ENCODE assay signal across 9 cellular contexts in the genomic region with DNA sequence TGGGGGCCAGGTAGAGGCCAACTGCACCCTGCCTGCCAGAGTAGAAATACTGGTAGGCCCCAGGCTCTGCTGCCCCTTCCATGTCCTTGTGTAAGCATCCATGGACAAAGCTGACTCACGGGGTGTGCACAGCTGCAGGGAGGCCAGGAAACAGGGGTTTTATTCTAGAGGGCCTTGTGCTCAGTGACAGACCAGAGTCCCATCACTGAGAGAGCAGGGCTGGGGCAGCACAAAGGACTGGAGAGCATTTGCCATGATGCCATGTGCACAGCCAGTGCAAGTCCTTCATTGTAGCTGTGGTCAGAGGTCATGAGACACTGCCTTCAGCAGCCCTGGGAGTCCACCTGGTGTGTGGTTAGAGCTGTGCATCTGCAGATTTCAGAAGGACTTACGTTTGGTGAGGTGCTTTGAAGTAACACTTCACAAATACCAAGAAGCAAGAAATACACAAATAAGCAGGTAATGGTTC. TPM values are rescaled to one million over a fixed set of nuclear protein-coding genes. Genes with fewer than 3 reads are reported as not detected.
A peak's percentile ranks its signal among the peaks of the same experiment; 100 is the strongest.
DNase-seq lines count a peak whose midpoint lies in the region; ATAC-seq, FAIRE-seq and TF ChIP-seq lines count a peak whose summit lies in the region.
"Had no signal": no experiment of that assay in that cellular context is flagged by ENCODE, and none has a peak within 500 bp of the region (broad histone marks: within the 10 kb centered on the region; RNA-seq: fewer than 3 reads in every experiment).

No MANE protein-coding gene starts in this region.

- H3K4me1 ChIP-seq in right atrium auricular region (peaks cover 0 to 83% of the 10 kb centered on the region in 2 donors), body of pancreas (peaks cover 99% of the 10 kb centered on the region), HepG2 (ENCODE audit: insufficient read depth, low read length) (peaks cover 57% of the 10 kb centered on the region), upper lobe of left lung (peaks cover 78 to 85% (median 79%) of the 10 kb centered on the region in 4 donors), Karpas-422 (ENCODE audit: low read length) (no peaks in the 10 kb centered on the region)

- WGBS in body of pancreas, 2 donors = 13 to 16% methylated on average over 2 of the region's 2 CpGs
- WGBS in HepG2 (ENCODE audit: low lambda C conversion rate) = 56% methylated on average over 1 of the region's 2 CpGs
- WGBS in upper lobe of left lung, 2 donors = 22 to 24% methylated on average over 1 to 2 of the region's 2 CpGs

- H3K4me2 ChIP-seq in HepG2 (ENCODE audit: low read depth, low read length) = no peak overlapping the region
- no peak overlapping the region for H3K4me2 ChIP-seq in Karpas-422 (ENCODE audit: low read depth, low read length, poor library complexity, severe bottlenecking)

- TF ChIP-seq RAD21 in HepG2 (CRISPR knock-in tag; IDR thresholded peaks at IDR 0.05) = no peak

- in situ Hi-C loops in HepG2 (cut with HindIII; ENCODE audit: extremely low pct_ligation_motif_present, low pct_unique_long_range_greater_than_20kb) = no loop called here

- H4K20me1 ChIP-seq in HepG2 (ENCODE audit: insufficient read depth, low read length) (peaks cover 100% of the 10 kb centered on the region), Karpas-422 (ENCODE audit: insufficient read depth, low read depth, low read length) (peaks cover 88% of the 10 kb centered on the region)

- no TSS peak for BruUV-seq in HepG2 (replicated peaks; lab: Mats Ljungman, UMichigan)

- peaks cover 0 to 14% of the 10 kb centered on the region in 2 donors for H3K9me3 ChIP-seq in right atrium auricular region
- no peaks in the 10 kb centered on the region for H3K9me3 ChIP-seq in body of pancreas
- peaks cover 26% of the 10 kb centered on the region for H3K9me3 ChIP-seq in HepG2 (ENCODE audit: low read length)
- H3K9me3 ChIP-seq in upper lobe of left lung = peaks cover 0 to 9% (median 5%) of the 10 kb centered on the region in 4 donors
- H3K9me3 ChIP-seq in Karpas-422 (ENCODE audit: low read length) = peaks cover 19% of the 10 kb centered on the region

- TF ChIP-seq POLR2A in body of pancreas (IDR thresholded peaks at IDR 0.05) = no peak
- TF ChIP-seq POLR2A in HepG2 (IDR thresholded peaks at IDR 0.05; ENCODE audit: insufficient read depth in 1 of 2, low read depth in 2 of 2, low read length in 2 of 2) = peak in 1 of 2 experiments; percentile 23; a peak in 1 of 4 replicates
- TF ChIP-seq POLR2A in upper lobe of left lung (IDR thresholded peaks at IDR 0.05) = no peak

- H3K4me3 ChIP-seq in right atrium auricular region (no peak overlapping the region), body of pancreas (no peak overlapping the region), HepG2 (replicated peaks in 1 of 3; ENCODE audit: insufficient read depth in 1 of 3, low read depth in 2 of 3, low read length in 3 of 3) (no peak overlapping the region), upper lobe of left lung (no peak overlapping the region), Karpas-422 (ENCODE audit: low read length) (no peak overlapping the region)

- peak overlapping the region in 1 of 2 donors; percentile 22 for H3K27ac ChIP-seq in right atrium auricular region
- peak overlapping the region in 3 of 4 donors; percentile 18 to 100 (median 48) for H3K27ac ChIP-seq in body of pancreas
- no peak overlapping the region for H3K27ac ChIP-seq in HepG2 (ENCODE audit: extremely low read length, insufficient read depth, low read length)
- peak overlapping the region; percentile 73 to 100 (median 88) for H3K27ac ChIP-seq in upper lobe of left lung
- H3K27ac ChIP-seq in Karpas-422 (ENCODE audit: low read length) = no peak overlapping the region

- POLR2A ChIA-PET in HepG2 (lab: Yijun Ruan, JAX) = interaction anchor here (1.2 kb wide), 1 partner anchor 75 kb away, joined by 4 read pairs; a partner anchor contains a TSS

- H3K79me2 ChIP-seq in HepG2 (ENCODE audit: insufficient read depth, low read length) (peaks cover 100% of the 10 kb centered on the region), Karpas-422 (ENCODE audit: low read length) (peaks cover 100% of the 10 kb centered on the region)

- no peak overlapping the region for H3K9ac ChIP-seq in HepG2 (ENCODE audit: insufficient read depth, low read depth, low read length)
- H3K9ac ChIP-seq in Karpas-422 (ENCODE audit: low read length) = no peak overlapping the region

- TF ChIP-seq EP300 in HepG2 (IDR thresholded peaks at IDR 0.05; ENCODE audit: low read depth in 2 of 2, low read length in 2 of 2) (no peak), HepG2 (CRISPR knock-in tag; IDR thresholded peaks at IDR 0.05; ENCODE audit: borderline replicate concordance) (no peak), upper lobe of left lung (IDR thresholded peaks at IDR 0.05) (no peak)

- no peaks in the 10 kb centered on the region for H3K27me3 ChIP-seq in right atrium auricular region
- H3K27me3 ChIP-seq in body of pancreas = no peaks in the 10 kb centered on the region
- no peaks in the 10 kb centered on the region for H3K27me3 ChIP-seq in HepG2 (ENCODE audit: control insufficient read depth in 1 of 2, insufficient read depth in 2 of 2, low read length in 2 of 2)
- H3K27me3 ChIP-seq in upper lobe of left lung = no peaks in the 10 kb centered on the region
- H3K27me3 ChIP-seq in Karpas-422 (ENCODE audit: low read length) = no peaks in the 10 kb centered on the region

- DNase-seq in left cardiac atrium = peak; percentile 23
- DNase-seq in right atrium auricular region (ENCODE audit: low spot score) = no peak
- peak in 2 of 4 donors; percentile 26 to 52 for DNase-seq in body of pancreas
- DNase-seq in HepG2 (ENCODE audit: low spot score) = no peak
- peak in 1 of 2 donors; percentile 23 for DNase-seq in upper lobe of left lung
- no peak for DNase-seq in Karpas-422
- DNase-seq: NCI-H187 had no signal

- CTCF ChIA-PET in HepG2 (lab: Yijun Ruan, JAX; ENCODE audit: low intra/inter-chr PET ratio, low total read pairs) = no interaction called here

- H3K36me3 ChIP-seq in right atrium auricular region = peaks cover 5% of the 10 kb centered on the region
- no peaks in the 10 kb centered on the region for H3K36me3 ChIP-seq in body of pancreas (replicated peaks in 1 of 2; ENCODE audit: insufficient read depth in 1 of 2, low read depth in 2 of 2)
- peaks cover 15 to 70% of the 10 kb centered on the region in 2 experiments; a peak in 4 of 5 replicates for H3K36me3 ChIP-seq in HepG2 (replicated peaks in 1 of 2; ENCODE audit: control insufficient read depth in 1 of 2, insufficient read depth in 2 of 2, low read length in 2 of 2)
- H3K36me3 ChIP-seq in upper lobe of left lung = peaks cover 0 to 13% (median 7%) of the 10 kb centered on the region in 4 donors
- H3K36me3 ChIP-seq in Karpas-422 (ENCODE audit: insufficient read depth, low read length) = peaks cover 55% of the 10 kb centered on the region

- TF ChIP-seq CTCF in right atrium auricular region (IDR thresholded peaks at IDR 0.05) (no peak), body of pancreas (IDR thresholded peaks at IDR 0.05) (no peak), HepG2 (CRISPR knock-in tag; IDR thresholded peaks at IDR 0.05) (no peak; the same call in 1 of the 2 replicates), upper lobe of left lung (IDR thresholded peaks at IDR 0.05) (no peak)

- FAIRE-seq in HepG2 (lab: Jason Lieb, UNC) = no peak

- no peak overlapping the region for H2AFZ ChIP-seq in HepG2 (ENCODE audit: low read length)
- H2AFZ ChIP-seq in Karpas-422 (ENCODE audit: low read length) = no peak overlapping the region

- intact Hi-C loops in left cardiac atrium (cut with DNase I) (no loop called here), body of pancreas (cut with DNase I) (no loop called here), HepG2 (cut with micrococcal nuclease; ENCODE audit: unreplicated experiment) (no loop called here)

- no peaks in the 10 kb centered on the region for H3K9me2 ChIP-seq in Karpas-422 (replicated peaks; ENCODE audit: insufficient read depth, low read length)

- ATAC-seq in left cardiac atrium = peak; percentile 4 to 17
- ATAC-seq in body of pancreas = no peak
- ATAC-seq in HepG2 = peak; percentile 47
- peak in 1 of 2 donors; percentile 7 for ATAC-seq in upper lobe of left lung (ENCODE audit: low FRiP score in 2 of 2)
- ATAC-seq in HG02938 (IDR thresholded peaks at IDR 0.05; ENCODE audit: unreplicated experiment) = no peak
- ATAC-seq in GM21360 (IDR thresholded peaks at IDR 0.05; ENCODE audit: unreplicated experiment) = no peak

RNA-seq across cellular contexts. Expression of a gene that starts 8.1 kb away (rescaled TPM):
- total RNA-seq in left cardiac atrium = 100 to 1,000 TPM; 295 to 397 TPM
- 100 to 1,000 TPM; 375 to 422 TPM for total RNA-seq in right atrium auricular region
- 100 to 1,000 TPM; 158 to 203 TPM for total RNA-seq in body of pancreas
- total RNA-seq in HepG2 (2016; rRNA removed; fragmentation: Illumina TruSeq; extraction: Trizol) = 186 and 210 TPM in 2 replicates
- 81.7 and 86.1 TPM in 2 replicates for total RNA-seq in HepG2 (2016; cell fraction: cytosol; rRNA removed; fragmentation: Illumina TruSeq; extraction: Trizol; ENCODE audit: low read depth)
- 189 and 192 TPM in 2 replicates for total RNA-seq in HepG2 (2016; cell fraction: insoluble cytoplasmic fraction; rRNA removed; fragmentation: Illumina TruSeq; extraction: Trizol)
- total RNA-seq in HepG2 (2016; cell fraction: membrane; rRNA removed; fragmentation: Illumina TruSeq; extraction: Trizol) = 147 and 149 TPM in 2 replicates
- 107 and 112 TPM in 2 replicates for total RNA-seq in HepG2 (2016; cell fraction: nucleus; rRNA removed; fragmentation: Illumina TruSeq; extraction: Trizol)
- 327 and 337 TPM in 2 replicates for polyA plus RNA-seq in HepG2 (2011; rRNA removed)
- polyA plus RNA-seq in HepG2 (2011; cell fraction: cytosol; rRNA removed) = 324 and 458 TPM in 2 replicates
- 231 and 250 TPM in 2 replicates for polyA plus RNA-seq in HepG2 (2011; cell fraction: nucleus; rRNA removed)
- polyA plus RNA-seq in HepG2 (2012) = 231 and 263 TPM in 2 replicates
- 82.3 and 83.9 TPM in 2 replicates for polyA plus RNA-seq in HepG2 (2016; cell fraction: cytosol; fragmentation: Illumina TruSeq; extraction: Trizol; ENCODE audit: low read depth)
- 300 and 336 TPM in 2 replicates for polyA plus RNA-seq in HepG2 (2016; cell fraction: insoluble cytoplasmic fraction; fragmentation: Illumina TruSeq; extraction: Trizol; ENCODE audit: low read depth)
- polyA plus RNA-seq in HepG2 (2016; cell fraction: membrane; fragmentation: Illumina TruSeq; extraction: Trizol; ENCODE audit: low read depth) = 127 and 132 TPM in 2 replicates
- 254 and 261 TPM in 2 replicates for polyA plus RNA-seq in HepG2 (2016; cell fraction: nucleus; fragmentation: Illumina TruSeq; extraction: Trizol; ENCODE audit: insufficient read depth, low read depth)
- 586 and 708 TPM in 2 replicates for polyA minus RNA-seq in HepG2 (2011; rRNA and poly(A)+ RNA removed; ENCODE audit: low replicate concordance)
- 237 and 248 TPM in 2 replicates for polyA minus RNA-seq in HepG2 (2011; cell fraction: cytosol; rRNA and poly(A)+ RNA removed)
- polyA minus RNA-seq in HepG2 (2011; cell fraction: nucleus; rRNA and poly(A)+ RNA removed) = 85.8 and 86.9 TPM in 2 replicates
- 100 to 1,000 TPM; 157 to 487 (median 374) TPM for total RNA-seq in upper lobe of left lung
- total RNA-seq in Karpas-422 (2014; rRNA removed; shearing (Covaris generic); ENCODE audit: low replicate concordance) = 107 and 139 TPM in 2 replicates

RNA-seq across cellular contexts. Expression of a gene that starts 12.5 kb away (rescaled TPM):
- total RNA-seq in left cardiac atrium (1 to 10 TPM; 7.7 to 8.0 TPM), right atrium auricular region (1 to 10 TPM; 4.5 to 4.9 TPM), body of pancreas (10 to 100 TPM; 10.9 to 71.2 TPM), HepG2 (2016; rRNA removed; fragmentation: Illumina TruSeq; extraction: Trizol) (14.2 and 19.3 TPM in 2 replicates), upper lobe of left lung (10 to 100 TPM; 12.8 to 34.6 (median 17.8) TPM)
- 3.6 and 3.9 TPM in 2 replicates for total RNA-seq in HepG2 (2016; cell fraction: cytosol; rRNA removed; fragmentation: Illumina TruSeq; extraction: Trizol; ENCODE audit: low read depth)
- 12.7 and 19.3 TPM in 2 replicates for total RNA-seq in HepG2 (2016; cell fraction: insoluble cytoplasmic fraction; rRNA removed; fragmentation: Illumina TruSeq; extraction: Trizol)
- 5.2 and 7.7 TPM in 2 replicates for total RNA-seq in HepG2 (2016; cell fraction: membrane; rRNA removed; fragmentation: Illumina TruSeq; extraction: Trizol)
- total RNA-seq in HepG2 (2016; cell fraction: nucleus; rRNA removed; fragmentation: Illumina TruSeq; extraction: Trizol) = 10.2 and 14.8 TPM in 2 replicates
- 8.1 and 8.8 TPM in 2 replicates for polyA plus RNA-seq in HepG2 (2011; rRNA removed)
- 5.5 and 9.0 TPM in 2 replicates for polyA plus RNA-seq in HepG2 (2011; cell fraction: cytosol; rRNA removed)
- polyA plus RNA-seq in HepG2 (2011; cell fraction: nucleus; rRNA removed) = 34.5 and 36.2 TPM in 2 replicates
- 6.8 and 7.0 TPM in 2 replicates for polyA plus RNA-seq in HepG2 (2012)
- 2.9 and 3.3 TPM in 2 replicates for polyA plus RNA-seq in HepG2 (2016; cell fraction: cytosol; fragmentation: Illumina TruSeq; extraction: Trizol; ENCODE audit: low read depth)
- 14.4 and 15.4 TPM in 2 replicates for polyA plus RNA-seq in HepG2 (2016; cell fraction: insoluble cytoplasmic fraction; fragmentation: Illumina TruSeq; extraction: Trizol; ENCODE audit: low read depth)
- polyA plus RNA-seq in HepG2 (2016; cell fraction: membrane; fragmentation: Illumina TruSeq; extraction: Trizol; ENCODE audit: low read depth) = 4.2 TPM in 2 replicates
- polyA plus RNA-seq in HepG2 (2016; cell fraction: nucleus; fragmentation: Illumina TruSeq; extraction: Trizol; ENCODE audit: insufficient read depth, low read depth) = 35.0 and 36.9 TPM in 2 replicates
- 3.9 and 4.2 TPM in 2 replicates for polyA minus RNA-seq in HepG2 (2011; rRNA and poly(A)+ RNA removed; ENCODE audit: low replicate concordance)
- polyA minus RNA-seq in HepG2 (2011; cell fraction: cytosol; rRNA and poly(A)+ RNA removed) = 1.2 and 2.6 TPM in 2 replicates
- polyA minus RNA-seq in HepG2 (2011; cell fraction: nucleus; rRNA and poly(A)+ RNA removed) = 2.7 and 3.4 TPM in 2 replicates
- 10.4 and 24.7 TPM in 2 replicates for total RNA-seq in Karpas-422 (2014; rRNA removed; shearing (Covaris generic); ENCODE audit: low replicate concordance)

RNA-seq across cellular contexts. Expression of a gene that starts 18.5 kb away (rescaled TPM):
- 10 to 100 TPM; 43.5 to 48.9 TPM for total RNA-seq in left cardiac atrium
- total RNA-seq in right atrium auricular region = 10 to 100 TPM; 76.6 to 81.2 TPM
- total RNA-seq in body of pancreas = 10 to 100 TPM; 65.9 to 68.7 TPM
- total RNA-seq in HepG2 (2016; rRNA removed; fragmentation: Illumina TruSeq; extraction: Trizol) = 92.9 and 97.9 TPM in 2 replicates
- 49.0 and 60.3 TPM in 2 replicates for total RNA-seq in HepG2 (2016; cell fraction: cytosol; rRNA removed; fragmentation: Illumina TruSeq; extraction: Trizol; ENCODE audit: low read depth)
- total RNA-seq in HepG2 (2016; cell fraction: insoluble cytoplasmic fraction; rRNA removed; fragmentation: Illumina TruSeq; extraction: Trizol) = 86.6 and 104 TPM in 2 replicates
- 54.0 and 72.4 TPM in 2 replicates for total RNA-seq in HepG2 (2016; cell fraction: membrane; rRNA removed; fragmentation: Illumina TruSeq; extraction: Trizol)
- total RNA-seq in HepG2 (2016; cell fraction: nucleus; rRNA removed; fragmentation: Illumina TruSeq; extraction: Trizol) = 52.4 and 56.0 TPM in 2 replicates
- 58.6 and 74.8 TPM in 2 replicates for polyA plus RNA-seq in HepG2 (2011; rRNA removed)
- polyA plus RNA-seq in HepG2 (2011; cell fraction: cytosol; rRNA removed) = 43.3 and 107 TPM in 2 replicates
- polyA plus RNA-seq in HepG2 (2011; cell fraction: nucleus; rRNA removed) = 195 and 229 TPM in 2 replicates
- 31.6 and 40.6 TPM in 2 replicates for polyA plus RNA-seq in HepG2 (2012)
- 37.6 and 50.2 TPM in 2 replicates for polyA plus RNA-seq in HepG2 (2016; cell fraction: cytosol; fragmentation: Illumina TruSeq; extraction: Trizol; ENCODE audit: low read depth)
- polyA plus RNA-seq in HepG2 (2016; cell fraction: insoluble cytoplasmic fraction; fragmentation: Illumina TruSeq; extraction: Trizol; ENCODE audit: low read depth) = 96.5 and 99.2 TPM in 2 replicates
- 41.3 and 57.8 TPM in 2 replicates for polyA plus RNA-seq in HepG2 (2016; cell fraction: membrane; fragmentation: Illumina TruSeq; extraction: Trizol; ENCODE audit: low read depth)
- 81.1 and 106 TPM in 2 replicates for polyA plus RNA-seq in HepG2 (2016; cell fraction: nucleus; fragmentation: Illumina TruSeq; extraction: Trizol; ENCODE audit: insufficient read depth, low read depth)
- 52.6 and 85.2 TPM in 2 replicates for polyA minus RNA-seq in HepG2 (2011; rRNA and poly(A)+ RNA removed; ENCODE audit: low replicate concordance)
- polyA minus RNA-seq in HepG2 (2011; cell fraction: cytosol; rRNA and poly(A)+ RNA removed) = 25.1 and 31.5 TPM in 2 replicates
- 29.2 and 32.2 TPM in 2 replicates for polyA minus RNA-seq in HepG2 (2011; cell fraction: nucleus; rRNA and poly(A)+ RNA removed)
- total RNA-seq in upper lobe of left lung = 100 to 1,000 TPM in 1 of 6 donors, 10 to 100 TPM in 5; 42.4 to 161 (median 60.1) TPM
- 76.6 and 79.2 TPM in 2 replicates for total RNA-seq in Karpas-422 (2014; rRNA removed; shearing (Covaris generic); ENCODE audit: low replicate concordance)

RNA-seq across cellular contexts. Expression of a gene that starts 49.4 kb away (rescaled TPM):
- total RNA-seq in left cardiac atrium (100 to 1,000 TPM; 153 to 185 TPM), right atrium auricular region (100 to 1,000 TPM; 179 to 277 TPM), body of pancreas (100 to 1,000 TPM; 210 to 216 TPM), HepG2 (2016; rRNA removed; fragmentation: Illumina TruSeq; extraction: Trizol) (82.7 and 116 TPM in 2 replicates), upper lobe of left lung (100 to 1,000 TPM; 198 to 385 (median 269) TPM)
- total RNA-seq in HepG2 (2016; cell fraction: cytosol; rRNA removed; fragmentation: Illumina TruSeq; extraction: Trizol; ENCODE audit: low read depth) = 772 and 776 TPM in 2 replicates
- 78.9 and 120 TPM in 2 replicates for total RNA-seq in HepG2 (2016; cell fraction: insoluble cytoplasmic fraction; rRNA removed; fragmentation: Illumina TruSeq; extraction: Trizol)
- 448 and 476 TPM in 2 replicates for total RNA-seq in HepG2 (2016; cell fraction: membrane; rRNA removed; fragmentation: Illumina TruSeq; extraction: Trizol)
- 51.4 and 56.9 TPM in 2 replicates for total RNA-seq in HepG2 (2016; cell fraction: nucleus; rRNA removed; fragmentation: Illumina TruSeq; extraction: Trizol)
- 154 and 205 TPM in 2 replicates for polyA plus RNA-seq in HepG2 (2011; rRNA removed)
- polyA plus RNA-seq in HepG2 (2011; cell fraction: cytosol; rRNA removed) = 228 and 301 TPM in 2 replicates
- polyA plus RNA-seq in HepG2 (2011; cell fraction: nucleus; rRNA removed) = 387 and 492 TPM in 2 replicates
- polyA plus RNA-seq in HepG2 (2012) = 58.4 and 85.4 TPM in 2 replicates
- 764 and 775 TPM in 2 replicates for polyA plus RNA-seq in HepG2 (2016; cell fraction: cytosol; fragmentation: Illumina TruSeq; extraction: Trizol; ENCODE audit: low read depth)
- polyA plus RNA-seq in HepG2 (2016; cell fraction: insoluble cytoplasmic fraction; fragmentation: Illumina TruSeq; extraction: Trizol; ENCODE audit: low read depth) = 78.9 and 87.4 TPM in 2 replicates
- 402 and 423 TPM in 2 replicates for polyA plus RNA-seq in HepG2 (2016; cell fraction: membrane; fragmentation: Illumina TruSeq; extraction: Trizol; ENCODE audit: low read depth)
- polyA plus RNA-seq in HepG2 (2016; cell fraction: nucleus; fragmentation: Illumina TruSeq; extraction: Trizol; ENCODE audit: insufficient read depth, low read depth) = 119 and 120 TPM in 2 replicates
- 81.2 and 86.5 TPM in 2 replicates for polyA minus RNA-seq in HepG2 (2011; rRNA and poly(A)+ RNA removed; ENCODE audit: low replicate concordance)
- polyA minus RNA-seq in HepG2 (2011; cell fraction: cytosol; rRNA and poly(A)+ RNA removed) = 31.2 and 41.7 TPM in 2 replicates
- polyA minus RNA-seq in HepG2 (2011; cell fraction: nucleus; rRNA and poly(A)+ RNA removed) = 52.1 and 60.5 TPM in 2 replicates
- 74.4 and 203 TPM in 2 replicates for total RNA-seq in Karpas-422 (2014; rRNA removed; shearing (Covaris generic); ENCODE audit: low replicate concordance)

RNA-seq across cellular contexts. Expression of a gene that starts 59.1 kb away (rescaled TPM):
- total RNA-seq in left cardiac atrium (1 to 10 TPM; 2.2 to 2.3 TPM), right atrium auricular region (1 to 10 TPM in 1 of 2 donors, under 1 TPM in 1; 0.93 to 2.3 TPM), body of pancreas (1 to 10 TPM in 1 of 2 donors, under 1 TPM in 1; 0.33 to 1.6 TPM), HepG2 (2016; rRNA removed; fragmentation: Illumina TruSeq; extraction: Trizol) (1.6 and 3.8 TPM in 2 replicates), upper lobe of left lung (1 to 10 TPM; 1.4 to 8.7 (median 2.0) TPM)
- 0.79 and 1.0 TPM in 2 replicates for total RNA-seq in HepG2 (2016; cell fraction: cytosol; rRNA removed; fragmentation: Illumina TruSeq; extraction: Trizol; ENCODE audit: low read depth)
- 1.5 and 3.8 TPM in 2 replicates for total RNA-seq in HepG2 (2016; cell fraction: insoluble cytoplasmic fraction; rRNA removed; fragmentation: Illumina TruSeq; extraction: Trizol)
- 1.4 and 2.0 TPM in 2 replicates for total RNA-seq in HepG2 (2016; cell fraction: membrane; rRNA removed; fragmentation: Illumina TruSeq; extraction: Trizol)
- total RNA-seq in HepG2 (2016; cell fraction: nucleus; rRNA removed; fragmentation: Illumina TruSeq; extraction: Trizol) = 2.3 and 2.4 TPM in 2 replicates
- 1.6 and 2.5 TPM in 2 replicates for polyA plus RNA-seq in HepG2 (2011; rRNA removed)
- polyA plus RNA-seq in HepG2 (2011; cell fraction: cytosol; rRNA removed) = 1.4 and 3.3 TPM in 2 replicates
- 3.1 and 3.8 TPM in 2 replicates for polyA plus RNA-seq in HepG2 (2011; cell fraction: nucleus; rRNA removed)
- polyA plus RNA-seq in HepG2 (2012) = 2.5 and 2.9 TPM in 2 replicates
- 0.48 and 0.51 TPM in 2 replicates for polyA plus RNA-seq in HepG2 (2016; cell fraction: cytosol; fragmentation: Illumina TruSeq; extraction: Trizol; ENCODE audit: low read depth)
- polyA plus RNA-seq in HepG2 (2016; cell fraction: insoluble cytoplasmic fraction; fragmentation: Illumina TruSeq; extraction: Trizol; ENCODE audit: low read depth) = 1.7 and 1.8 TPM in 2 replicates
- 1.2 and 1.3 TPM in 2 replicates for polyA plus RNA-seq in HepG2 (2016; cell fraction: membrane; fragmentation: Illumina TruSeq; extraction: Trizol; ENCODE audit: low read depth)
- polyA plus RNA-seq in HepG2 (2016; cell fraction: nucleus; fragmentation: Illumina TruSeq; extraction: Trizol; ENCODE audit: insufficient read depth, low read depth) = 3.1 and 3.7 TPM in 2 replicates
- 0.65 and 7.9 TPM in 2 replicates for polyA minus RNA-seq in HepG2 (2011; rRNA and poly(A)+ RNA removed; ENCODE audit: low replicate concordance)
- polyA minus RNA-seq in HepG2 (2011; cell fraction: cytosol; rRNA and poly(A)+ RNA removed) = 2.4 and 5.1 TPM in 2 replicates
- polyA minus RNA-seq in HepG2 (2011; cell fraction: nucleus; rRNA and poly(A)+ RNA removed) = 2.4 and 2.7 TPM in 2 replicates
- 0.69 TPM in 1 of 2 replicates, not detected in the other for total RNA-seq in Karpas-422 (2014; rRNA removed; shearing (Covaris generic); ENCODE audit: low replicate concordance)

Comparison
In these comparisons a context has a peak if more than half of its experiments do, and no peak if none do; other contexts are left out.
1. ATAC-seq: peak in left cardiac atrium (2 of 2) and HepG2 (single experiment); none in body of pancreas (single experiment), HG02938 (single experiment) and GM21360 (single experiment).
2. H3K27ac ChIP-seq: peak in body of pancreas (3 of 4) and upper lobe of left lung (4 of 4); none in HepG2 (single experiment) and Karpas-422 (single experiment).